ENCODE assay signal across 24 cellular contexts in genomic region chr22:30731658-30732057, GRCh38.
"Had no signal": no experiment of that assay in that cellular context is flagged by ENCODE, and none has a peak within 500 bp of the region (broad histone marks: within the 10 kb centered on the region; RNA-seq: fewer than 3 reads in every experiment).

No MANE protein-coding gene starts in this region.

- H3K27me3 ChIP-seq: neural progenitor cell, right lobe of liver, spleen, testis, transverse colon had no signal

- DNase-seq: cerebellar nuclear complex; effector CD4-positive, alpha-beta T cell; endodermal cell; foreskin melanocyte; head of caudate nucleus; kidney; left cardiac atrium; left ventricle myocardium inferior; mesendoderm; naive thymus-derived CD8-positive, alpha-beta T cell; occipital lobe; right lobe of liver; spleen; stimulated activated CD4-positive, alpha-beta T cell treated with anti-CD3 and anti-CD28 coated beads, Interleukin-15, amount 100 ng/mL, for 24 hours; stimulated activated CD4-positive, alpha-beta T cell treated with anti-CD3 and anti-CD28 coated beads, Interleukin-1b, Interleukin-23, amount 100 ng/mL, for 48 hours; stimulated activated CD4-positive, alpha-beta T cell treated with anti-CD3 and anti-CD28 coated beads, Interleukin-4, amount 100 ng/mL, for 24 hours; testis; transverse colon had no signal

- H3K36me3 ChIP-seq: left ventricle myocardium inferior, neural progenitor cell, prostate gland, right lobe of liver, spleen, transverse colon had no signal

- H3K9me3 ChIP-seq: left ventricle myocardium inferior, prostate gland, right lobe of liver, testis, transverse colon had no signal

- H3K4me3 ChIP-seq: hepatocyte, left ventricle myocardium inferior, lung, neural progenitor cell, prostate gland, right lobe of liver, spleen, testis, transverse colon had no signal

- H3K27ac ChIP-seq: hepatocyte, left ventricle myocardium inferior, neural progenitor cell, parathyroid adenoma, prostate gland, right lobe of liver, testis, transverse colon had no signal

- H3K4me1 ChIP-seq: left ventricle myocardium inferior, neural progenitor cell, parathyroid adenoma, prostate gland, right lobe of liver, spleen, testis, transverse colon had no signal

- ATAC-seq: left cardiac atrium; naive thymus-derived CD8-positive, alpha-beta T cell; right lobe of liver; stimulated activated memory B cell treated with anti-CD40 and anti-IgM and Interleukin-4, amounts not matched to agents 10 μg/mL and 1 μg/mL and 100 μg/mL, for 72 hours had no signal
